Comparison of ENCODE assay signal across 13 cellular contexts in the genomic region with DNA sequence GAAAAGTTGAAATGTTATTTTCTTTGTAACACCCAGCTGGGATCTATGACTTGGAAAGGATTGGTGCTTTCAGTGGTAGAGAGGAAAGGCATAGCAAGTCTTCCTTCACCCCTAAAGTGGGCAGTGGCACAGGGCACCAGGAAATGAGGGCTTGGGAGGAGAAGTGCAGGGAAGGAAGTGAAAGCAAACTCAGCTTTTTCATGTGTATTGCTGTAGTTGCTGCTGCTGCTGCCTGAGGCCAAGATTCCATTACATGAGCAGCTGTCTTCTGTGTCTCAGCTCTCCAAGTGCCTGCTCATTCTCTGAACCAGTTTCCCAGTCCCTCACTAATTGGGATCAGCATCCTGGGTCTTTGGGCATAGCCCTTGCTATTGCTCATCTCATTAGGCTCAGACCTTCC. TPM values are rescaled to one million over a fixed set of nuclear protein-coding genes. Genes with fewer than 3 reads are reported as not detected.
DNase-seq lines count a peak whose midpoint lies in the region; ATAC-seq and TF ChIP-seq lines count a peak whose summit lies in the region.
"Had no signal": no experiment of that assay in that cellular context is flagged by ENCODE, and none has a peak within 500 bp of the region (broad histone marks: within the 10 kb centered on the region; RNA-seq: fewer than 3 reads in every experiment).

No MANE protein-coding gene starts in this region.

- H3K27ac ChIP-seq in breast epithelium (no peak overlapping the region), SJCRH30 (peak overlapping the region; percentile 56)
- H3K27ac ChIP-seq: C4-2B, VCaP had no signal

- CTCF ChIA-PET in MCF 10A (lab: Yijun Ruan, JAX), result interaction anchor here (0.7 to 2.4 kb wide), 8 partner anchors 11 to 927 kb away, joined by 3 to 13 read pairs (median 4); no protein-coding TSS in a partner anchor

- peak overlapping the region; percentile 28 for H3K4me3 Mint-ChIP-seq in MCF 10A (ENCODE audit: unreplicated experiment)

- POLR2A ChIA-PET in MCF 10A (lab: Yijun Ruan, JAX), result interaction anchor here (0.9 kb wide), 1 partner anchor 370 kb away, joined by 3 read pairs; no protein-coding TSS in a partner anchor

- H3K36me3 ChIP-seq in breast epithelium (no peaks in the 10 kb centered on the region), SJCRH30 (peaks cover 51% of the 10 kb centered on the region)

- no peak for TF ChIP-seq CTCF in MCF 10A (IDR thresholded peaks at IDR 0.05; ENCODE audit: unreplicated experiment)
- no peak for TF ChIP-seq CTCF in breast epithelium (IDR thresholded peaks at IDR 0.05)

- BruUV-seq in MCF 10A (replicated peaks; lab: Mats Ljungman, UMichigan), result no TSS peak

- H3K36me3 Mint-ChIP-seq in MCF 10A (ENCODE audit: insufficient read depth, unreplicated experiment), result peaks cover 59% of the 10 kb centered on the region

- H3K9me3 Mint-ChIP-seq in MCF 10A (ENCODE audit: unreplicated experiment), result no peaks in the 10 kb centered on the region

- H3K4me3 ChIP-seq in breast epithelium (no peak overlapping the region), SJCRH30 (no peak overlapping the region)
- H3K4me3 ChIP-seq: gastrocnemius medialis, mucosa of descending colon had no signal

- intact Hi-C loops in MCF 10A (cut with micrococcal nuclease) (no loop called here), breast epithelium (cut with DNase I; ENCODE audit: low total_unique reads) (no loop called here)

- H3K27me3 ChIP-seq in breast epithelium (peaks cover 0 to 10% of the 10 kb centered on the region in 2 donors), SJCRH30 (no peaks in the 10 kb centered on the region)
- H3K27me3 ChIP-seq: gastrocnemius medialis had no signal

- no peak for DNase-seq in MCF 10A (ENCODE audit: unreplicated experiment)
- no peak for DNase-seq in breast epithelium (ENCODE audit: low spot score in 2 of 2)
- peak; percentile 66 to 74 for DNase-seq in SJCRH30
- DNase-seq in iris pigment epithelial cell (ENCODE audit: low read depth), result peak; percentile 41
- DNase-seq in NCI-H69 (lab: John Stamatoyannopoulos, UW), result no peak
- DNase-seq: gastrocnemius medialis, mucosa of descending colon, NCI-H524 had no signal

- H3K4me1 ChIP-seq in breast epithelium (no peaks in the 10 kb centered on the region), SJCRH30 (peaks cover 22% of the 10 kb centered on the region)

- H3K27ac Mint-ChIP-seq in MCF 10A (ENCODE audit: low read depth, unreplicated experiment), result peak overlapping the region; percentile 73

- H3K27me3 Mint-ChIP-seq in MCF 10A (ENCODE audit: insufficient read depth, unreplicated experiment), result no peaks in the 10 kb centered on the region

- no peaks in the 10 kb centered on the region for H3K9me3 ChIP-seq in breast epithelium
- H3K9me3 ChIP-seq in SJCRH30 (replicated peaks), result no peaks in the 10 kb centered on the region
- H3K9me3 ChIP-seq: gastrocnemius medialis, mucosa of descending colon had no signal

- TF ChIP-seq POLR2A in breast epithelium (IDR thresholded peaks at IDR 0.05), result no peak

- H3K4me1 Mint-ChIP-seq in MCF 10A (ENCODE audit: insufficient read depth, unreplicated experiment), result no peaks in the 10 kb centered on the region

- no peak for ATAC-seq in GM18858 (IDR thresholded peaks at IDR 0.05; ENCODE audit: unreplicated experiment)
- no peak for ATAC-seq in HG02981 (IDR thresholded peaks at IDR 0.05; ENCODE audit: unreplicated experiment)
- ATAC-seq in HG03025 (IDR thresholded peaks at IDR 0.05; ENCODE audit: low FRiP score, unreplicated experiment), result no peak
- ATAC-seq: gastrocnemius medialis, mucosa of descending colon had no signal

RNA-seq across cellular contexts. Expression of a gene that starts 2.6 kb away (rescaled TPM):
- total RNA-seq in MCF 10A (2022) (39.3 and 41.0 TPM in 2 replicates), breast epithelium (1 to 10 TPM; 7.9 to 9.4 (median 8.9) TPM)
- 58.9 and 63.2 TPM in 2 replicates for total RNA-seq in SJCRH30 (2014; rRNA removed; shearing (Covaris generic))

Comparison
In these comparisons a context has a peak if more than half of its experiments do, and no peak if none do; other contexts are left out.
1. DNase-seq: peak in SJCRH30 (2 of 2) and iris pigment epithelial cell (single experiment); none in MCF 10A (single experiment), breast epithelium (0 of 2) and NCI-H69 (single experiment).